Comparison of ENCODE assay signal across 24 cellular contexts in genomic region chr10:15836797-15837196, GRCh38.
"Had no signal": no experiment of that assay in that cellular context is flagged by ENCODE, and none has a peak within 500 bp of the region (broad histone marks: within the 10 kb centered on the region; RNA-seq: fewer than 3 reads in every experiment).

No MANE protein-coding gene starts in this region.

- H3K4me3 ChIP-seq: coronary artery, dorsolateral prefrontal cortex had no signal

- H3K9me3 Mint-ChIP-seq: activated T-cell treated with anti-CD3 and anti-CD28 coated beads, Interleukin-2, amount 50 U/mL, for 72 hours; central memory CD8-positive, alpha-beta T cell; dendritic cell treated with granulocyte-macrophage colony-stimulating factor and Interleukin-4, amounts not matched to agents 40 ng/mL and 50 ng/mL, for 4 days; endodermal cell had no signal

- H3K4me3 Mint-ChIP-seq: activated naive CD8-positive, alpha-beta T cell; activated T-cell treated with anti-CD3 and anti-CD28 coated beads, Interleukin-2, amount 50 U/mL, for 72 hours; central memory CD8-positive, alpha-beta T cell; dendritic cell treated with granulocyte-macrophage colony-stimulating factor and Interleukin-4, amounts not matched to agents 40 ng/mL and 50 ng/mL, for 4 days; endodermal cell had no signal

- H3K36me3 ChIP-seq: brain microvascular endothelial cell had no signal

- H3K27me3 Mint-ChIP-seq: activated naive CD8-positive, alpha-beta T cell; central memory CD8-positive, alpha-beta T cell; dendritic cell treated with granulocyte-macrophage colony-stimulating factor and Interleukin-4, amounts not matched to agents 40 ng/mL and 50 ng/mL, for 4 days had no signal

- H3K27ac ChIP-seq: brain microvascular endothelial cell, coronary artery, dorsolateral prefrontal cortex had no signal

- DNase-seq: activated CD4-positive, alpha-beta T cell treated with anti-CD3 and anti-CD28 coated beads for 4 hours; activated CD4-positive, alpha-beta T cell treated with anti-CD3 and anti-CD28 coated beads, Interleukin-2, amount 50 U/mL, for 1 hour; activated CD4-positive, alpha-beta T cell treated with anti-CD3 and anti-CD28 coated beads, Interleukin-2, amount 50 U/mL, for 48 hours; activated CD4-positive, CD25-positive, alpha-beta regulatory T cell; activated CD4-positive, CD25-positive, alpha-beta regulatory T cell treated with anti-CD3 and anti-CD28 coated beads, Interleukin-2, amount 50 U/mL, for 72 hours; activated effector memory CD4-positive, alpha-beta T cell treated with Interleukin-2 at 50 U/mL for 16 hours; activated gamma-delta T cell treated with Interleukin-2 at 50 U/mL for 16 hours; activated naive CD4-positive, alpha-beta T cell treated with anti-CD3 and anti-CD28 coated beads, Interleukin-2, amount 50 U/mL, for 16 hours; activated naive CD4-positive, alpha-beta T cell treated with Interleukin-2 at 50 U/mL for 16 hours; activated T-cell treated with anti-CD3 and anti-CD28 coated beads, Interleukin-2, amount 50 U/mL, for 1 hour; activated T-cell treated with anti-CD3 and anti-CD28 coated beads, Interleukin-2, amount 50 U/mL, for 72 hours; amniotic stem cell; anterior cingulate cortex; brain microvascular endothelial cell; dorsolateral prefrontal cortex; effector memory CD4-positive, alpha-beta T cell; endodermal cell; foreskin fibroblast; head of caudate nucleus had no signal

- H3K27ac Mint-ChIP-seq: activated naive CD8-positive, alpha-beta T cell; activated T-cell treated with anti-CD3 and anti-CD28 coated beads, Interleukin-2, amount 50 U/mL, for 72 hours; dendritic cell treated with granulocyte-macrophage colony-stimulating factor and Interleukin-4, amounts not matched to agents 40 ng/mL and 50 ng/mL, for 4 days; endodermal cell had no signal

- ATAC-seq: esophagus mucosa had no signal

- H3K4me1 Mint-ChIP-seq: endodermal cell had no signal

- H3K27me3 ChIP-seq: brain microvascular endothelial cell, dorsolateral prefrontal cortex had no signal
